In the genomic region with DNA sequence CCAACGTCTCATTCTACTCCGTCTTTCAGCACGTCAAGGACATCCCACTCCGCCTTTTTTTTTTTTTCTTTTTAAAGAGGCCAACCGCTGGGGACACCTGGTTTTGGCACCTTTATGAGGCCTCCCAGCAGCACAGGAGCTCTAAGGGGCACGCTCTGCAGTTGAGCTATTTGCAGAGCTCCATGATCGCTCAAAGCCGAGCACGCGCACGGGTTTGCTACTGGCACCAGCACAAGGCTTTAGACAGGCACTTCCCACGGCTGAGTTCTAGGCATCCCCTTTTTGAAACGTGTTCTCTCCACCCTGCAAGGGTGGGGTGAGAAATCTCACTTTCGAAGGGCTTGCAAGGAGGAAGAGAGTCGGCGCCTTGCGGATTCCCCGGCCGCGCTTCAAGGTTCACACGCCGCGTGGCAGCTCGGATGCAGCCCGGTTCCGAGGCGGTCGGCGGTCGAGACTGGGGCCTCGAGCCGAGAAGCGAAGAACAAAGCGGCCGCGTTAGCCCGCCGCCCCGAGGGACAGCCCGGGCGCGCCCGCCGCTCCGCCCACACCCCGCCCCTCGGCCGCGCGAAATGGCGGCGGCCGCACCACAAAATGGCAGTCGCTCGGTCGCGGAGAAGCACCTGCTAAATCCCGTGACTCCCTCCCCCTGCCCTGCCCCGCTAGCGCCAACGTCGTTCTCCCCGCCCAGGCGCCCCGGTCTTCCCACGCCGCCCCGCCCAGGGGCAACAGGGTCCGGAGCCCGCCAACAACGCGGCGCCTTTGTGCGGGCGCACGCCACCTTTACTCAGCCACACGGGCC, we compare ENCODE assay signal across 1 cellular context.
TF ChIP-seq lines count a peak whose summit lies in the region.

No MANE protein-coding gene starts in this region.

TF ChIP-seq in GM12878, 131 proteins besides CTCF, POLR2A, EP300 and RAD21 (continued from another document):
- TF ChIP-seq POU2F2 (IDR thresholded peaks at IDR 0.05; ENCODE audit: borderline replicate concordance, low read depth, low read length) (peak; percentile 74), HDAC2 (IDR thresholded peaks at IDR 0.05) (0 out of 2 replicates have a peak, but pooled peaks have one; percentile 26), RUNX3 (IDR thresholded peaks at IDR 0.05; ENCODE audit: low read length) (peak; percentile 78), ZNF24 (IDR thresholded peaks at IDR 0.05) (peak; percentile 73; the same call in 1 of the 2 replicates), YY1 (IDR thresholded peaks at IDR 0.05; ENCODE audit: low read depth, low read length) (peak; percentile 100), IKZF2 (IDR thresholded peaks at IDR 0.05) (peak in 1 of 2 experiments; percentile 54; a peak in 2 of 4 replicates), ZNF384 (IDR thresholded peaks at IDR 0.05; ENCODE audit: borderline replicate concordance, low read depth, low read length) (peak; percentile 99), BHLHE40 (IDR thresholded peaks at IDR 0.05; ENCODE audit: borderline replicate concordance in 1 of 2, low read depth in 2 of 2, low read length in 1 of 2) (peak; percentile 83 to 85; a peak in 3 of 4 replicates), TAF1 (IDR thresholded peaks at IDR 0.05; ENCODE audit: borderline replicate concordance, low read depth, low read length) (peak; percentile 66), HCFC1 (IDR thresholded peaks at IDR 0.05; ENCODE audit: low read length) (peak; percentile 39; the same call in 1 of the 2 replicates), BMI1 (IDR thresholded peaks at IDR 0.05; ENCODE audit: borderline replicate concordance) (no peak), EED (IDR thresholded peaks at IDR 0.05; ENCODE audit: low read depth) (0 out of 2 replicates have a peak, but pooled peaks have one; percentile 32), SPI1 (IDR thresholded peaks at IDR 0.05; ENCODE audit: borderline replicate concordance, insufficient read depth, low read depth, low read length) (no peak), SUZ12 (IDR thresholded peaks at IDR 0.05; ENCODE audit: unreplicated experiment) (no peak), RELA (IDR thresholded peaks at IDR 0.05; ENCODE audit: borderline replicate concordance, partially characterized antibody) (peak; percentile 61), LARP7 (IDR thresholded peaks at IDR 0.05) (peak; percentile 94), CBX3 (IDR thresholded peaks at IDR 0.05; ENCODE audit: borderline replicate concordance, low read depth) (no peak)
- TF ChIP-seq, protein P1, sequence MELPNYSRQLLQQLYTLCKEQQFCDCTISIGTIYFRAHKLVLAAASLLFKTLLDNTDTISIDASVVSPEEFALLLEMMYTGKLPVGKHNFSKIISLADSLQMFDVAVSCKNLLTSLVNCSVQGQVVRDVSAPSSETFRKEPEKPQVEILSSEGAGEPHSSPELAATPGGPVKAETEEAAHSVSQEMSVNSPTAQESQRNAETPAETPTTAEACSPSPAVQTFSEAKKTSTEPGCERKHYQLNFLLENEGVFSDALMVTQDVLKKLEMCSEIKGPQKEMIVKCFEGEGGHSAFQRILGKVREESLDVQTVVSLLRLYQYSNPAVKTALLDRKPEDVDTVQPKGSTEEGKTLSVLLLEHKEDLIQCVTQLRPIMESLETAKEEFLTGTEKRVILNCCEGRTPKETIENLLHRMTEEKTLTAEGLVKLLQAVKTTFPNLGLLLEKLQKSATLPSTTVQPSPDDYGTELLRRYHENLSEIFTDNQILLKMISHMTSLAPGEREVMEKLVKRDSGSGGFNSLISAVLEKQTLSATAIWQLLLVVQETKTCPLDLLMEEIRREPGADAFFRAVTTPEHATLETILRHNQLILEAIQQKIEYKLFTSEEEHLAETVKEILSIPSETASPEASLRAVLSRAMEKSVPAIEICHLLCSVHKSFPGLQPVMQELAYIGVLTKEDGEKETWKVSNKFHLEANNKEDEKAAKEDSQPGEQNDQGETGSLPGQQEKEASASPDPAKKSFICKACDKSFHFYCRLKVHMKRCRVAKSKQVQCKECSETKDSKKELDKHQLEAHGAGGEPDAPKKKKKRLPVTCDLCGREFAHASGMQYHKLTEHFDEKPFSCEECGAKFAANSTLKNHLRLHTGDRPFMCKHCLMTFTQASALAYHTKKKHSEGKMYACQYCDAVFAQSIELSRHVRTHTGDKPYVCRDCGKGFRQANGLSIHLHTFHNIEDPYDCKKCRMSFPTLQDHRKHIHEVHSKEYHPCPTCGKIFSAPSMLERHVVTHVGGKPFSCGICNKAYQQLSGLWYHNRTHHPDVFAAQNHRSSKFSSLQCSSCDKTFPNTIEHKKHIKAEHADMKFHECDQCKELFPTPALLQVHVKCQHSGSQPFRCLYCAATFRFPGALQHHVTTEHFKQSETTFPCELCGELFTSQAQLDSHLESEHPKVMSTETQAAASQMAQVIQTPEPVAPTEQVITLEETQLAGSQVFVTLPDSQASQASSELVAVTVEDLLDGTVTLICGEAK (IDR thresholded peaks at IDR 0.05; ENCODE audit: borderline replicate concordance), result no peak
- TF ChIP-seq, protein P2, sequence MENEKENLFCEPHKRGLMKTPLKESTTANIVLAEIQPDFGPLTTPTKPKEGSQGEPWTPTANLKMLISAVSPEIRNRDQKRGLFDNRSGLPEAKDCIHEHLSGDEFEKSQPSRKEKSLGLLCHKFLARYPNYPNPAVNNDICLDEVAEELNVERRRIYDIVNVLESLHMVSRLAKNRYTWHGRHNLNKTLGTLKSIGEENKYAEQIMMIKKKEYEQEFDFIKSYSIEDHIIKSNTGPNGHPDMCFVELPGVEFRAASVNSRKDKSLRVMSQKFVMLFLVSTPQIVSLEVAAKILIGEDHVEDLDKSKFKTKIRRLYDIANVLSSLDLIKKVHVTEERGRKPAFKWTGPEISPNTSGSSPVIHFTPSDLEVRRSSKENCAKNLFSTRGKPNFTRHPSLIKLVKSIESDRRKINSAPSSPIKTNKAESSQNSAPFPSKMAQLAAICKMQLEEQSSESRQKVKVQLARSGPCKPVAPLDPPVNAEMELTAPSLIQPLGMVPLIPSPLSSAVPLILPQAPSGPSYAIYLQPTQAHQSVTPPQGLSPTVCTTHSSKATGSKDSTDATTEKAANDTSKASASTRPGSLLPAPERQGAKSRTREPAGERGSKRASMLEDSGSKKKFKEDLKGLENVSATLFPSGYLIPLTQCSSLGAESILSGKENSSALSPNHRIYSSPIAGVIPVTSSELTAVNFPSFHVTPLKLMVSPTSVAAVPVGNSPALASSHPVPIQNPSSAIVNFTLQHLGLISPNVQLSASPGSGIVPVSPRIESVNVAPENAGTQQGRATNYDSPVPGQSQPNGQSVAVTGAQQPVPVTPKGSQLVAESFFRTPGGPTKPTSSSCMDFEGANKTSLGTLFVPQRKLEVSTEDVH (IDR thresholded peaks at IDR 0.05; ENCODE audit: low read depth, partially characterized antibody), result peak; percentile 58
- TF ChIP-seq, protein P3, sequence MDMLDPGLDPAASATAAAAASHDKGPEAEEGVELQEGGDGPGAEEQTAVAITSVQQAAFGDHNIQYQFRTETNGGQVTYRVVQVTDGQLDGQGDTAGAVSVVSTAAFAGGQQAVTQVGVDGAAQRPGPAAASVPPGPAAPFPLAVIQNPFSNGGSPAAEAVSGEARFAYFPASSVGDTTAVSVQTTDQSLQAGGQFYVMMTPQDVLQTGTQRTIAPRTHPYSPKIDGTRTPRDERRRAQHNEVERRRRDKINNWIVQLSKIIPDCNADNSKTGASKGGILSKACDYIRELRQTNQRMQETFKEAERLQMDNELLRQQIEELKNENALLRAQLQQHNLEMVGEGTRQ (IDR thresholded peaks at IDR 0.05; ENCODE audit: borderline replicate concordance, low read depth, low read length), result no peak
- TF ChIP-seq, protein P4, sequence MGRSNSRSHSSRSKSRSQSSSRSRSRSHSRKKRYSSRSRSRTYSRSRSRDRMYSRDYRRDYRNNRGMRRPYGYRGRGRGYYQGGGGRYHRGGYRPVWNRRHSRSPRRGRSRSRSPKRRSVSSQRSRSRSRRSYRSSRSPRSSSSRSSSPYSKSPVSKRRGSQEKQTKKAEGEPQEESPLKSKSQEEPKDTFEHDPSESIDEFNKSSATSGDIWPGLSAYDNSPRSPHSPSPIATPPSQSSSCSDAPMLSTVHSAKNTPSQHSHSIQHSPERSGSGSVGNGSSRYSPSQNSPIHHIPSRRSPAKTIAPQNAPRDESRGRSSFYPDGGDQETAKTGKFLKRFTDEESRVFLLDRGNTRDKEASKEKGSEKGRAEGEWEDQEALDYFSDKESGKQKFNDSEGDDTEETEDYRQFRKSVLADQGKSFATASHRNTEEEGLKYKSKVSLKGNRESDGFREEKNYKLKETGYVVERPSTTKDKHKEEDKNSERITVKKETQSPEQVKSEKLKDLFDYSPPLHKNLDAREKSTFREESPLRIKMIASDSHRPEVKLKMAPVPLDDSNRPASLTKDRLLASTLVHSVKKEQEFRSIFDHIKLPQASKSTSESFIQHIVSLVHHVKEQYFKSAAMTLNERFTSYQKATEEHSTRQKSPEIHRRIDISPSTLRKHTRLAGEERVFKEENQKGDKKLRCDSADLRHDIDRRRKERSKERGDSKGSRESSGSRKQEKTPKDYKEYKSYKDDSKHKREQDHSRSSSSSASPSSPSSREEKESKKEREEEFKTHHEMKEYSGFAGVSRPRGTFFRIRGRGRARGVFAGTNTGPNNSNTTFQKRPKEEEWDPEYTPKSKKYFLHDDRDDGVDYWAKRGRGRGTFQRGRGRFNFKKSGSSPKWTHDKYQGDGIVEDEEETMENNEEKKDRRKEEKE (IDR thresholded peaks at IDR 0.05), result no peak
